12 cellular contexts compared by ENCODE assay signal in the genomic region with DNA sequence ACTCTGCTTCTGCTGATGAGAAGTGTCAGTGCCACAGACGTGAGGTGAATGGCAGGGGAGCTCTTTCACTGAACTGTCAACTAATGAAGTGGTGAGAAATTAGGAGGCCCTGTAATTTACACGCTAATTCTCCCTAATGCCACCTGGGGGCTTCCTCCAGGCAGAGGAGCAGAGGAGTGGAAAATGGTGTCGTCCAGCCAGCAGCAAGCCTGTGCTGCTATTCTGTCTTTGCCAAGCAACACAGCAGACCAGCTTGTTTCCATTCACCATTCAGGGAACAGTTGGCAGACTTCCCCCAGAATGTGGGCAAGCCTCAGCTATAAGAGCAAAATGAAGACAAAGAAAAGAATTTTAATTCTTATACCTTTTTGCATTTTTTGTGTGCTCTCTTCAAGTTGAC.
DNase-seq lines count a peak whose midpoint lies in the region; FAIRE-seq and TF ChIP-seq lines count a peak whose summit lies in the region.
"Had no signal": no experiment of that assay in that cellular context is flagged by ENCODE, and none has a peak within 500 bp of the region (broad histone marks: within the 10 kb centered on the region; RNA-seq: fewer than 3 reads in every experiment).

No MANE protein-coding gene starts in this region.

- peak; percentile 28 for DNase-seq in DMS 273 treated with DMSO at 0.1 percent for 48 hours (lab: John Stamatoyannopoulos, UW)
- DNase-seq in MG63: peak; percentile 15
- DNase-seq in astrocyte of the hippocampus (ENCODE audit: low read depth, low spot score): peak; percentile 95
- DNase-seq in keratinocyte (ENCODE audit: low read depth, low spot score): no peak
- no peak for DNase-seq in stimulated activated CD4-positive, alpha-beta T cell treated with anti-CD3 and anti-CD28 coated beads, Interleukin-4, amount 100 ng/mL, for 24 hours
- DNase-seq in SW 1271 (lab: John Stamatoyannopoulos, UW): no peak
- DNase-seq in esophagus squamous epithelium (lab: John Stamatoyannopoulos, UW): no peak
- DNase-seq in SKM-1 treated with dmso at 0.1 percent for 144 hours (lab: John Stamatoyannopoulos, UW; ENCODE audit: unreplicated experiment): no peak
- DNase-seq: CD4-positive, CD25-positive, alpha-beta regulatory T cell; cerebellar nuclear complex; NCI-H187; upper lobe of right lung had no signal

- peak overlapping the region; percentile 31 for H2AFZ ChIP-seq in keratinocyte (ENCODE audit: control insufficient read depth, low read length)

- dilution Hi-C loops in keratinocyte (cut with MboI; ENCODE audit: extremely low pct_ligation_motif_present, low sequenced_read_pairs): no loop called here

- intact Hi-C loops in esophagus squamous epithelium (cut with DNase I): no loop called here

- H3K4me3 ChIP-seq in MG63 (no peak overlapping the region), keratinocyte (ENCODE audit: control insufficient read depth in 2 of 3, extremely low read depth in 1 of 3, insufficient read depth in 2 of 3, low read depth in 1 of 3, low read length in 3 of 3) (no peak overlapping the region), esophagus squamous epithelium (no peak overlapping the region)
- H3K4me3 ChIP-seq: upper lobe of right lung had no signal

- peak; percentile 17 for FAIRE-seq in keratinocyte (lab: Jason Lieb, UNC)

- no peaks in the 10 kb centered on the region for H3K9me3 ChIP-seq in MG63
- H3K9me3 ChIP-seq in keratinocyte (ENCODE audit: control insufficient read depth, low read depth, low read length): no peaks in the 10 kb centered on the region
- H3K9me3 ChIP-seq in esophagus squamous epithelium: peaks cover 0 to 7% (median 3%) of the 10 kb centered on the region in 3 donors
- H3K9me3 ChIP-seq: upper lobe of right lung had no signal

- TF ChIP-seq CTCF in keratinocyte (optimal IDR thresholded peaks at IDR 0.05 in 1 of 3, IDR thresholded peaks at IDR 0.05 in 1 of 3, conservative IDR thresholded peaks at IDR 0.05 in 1 of 3; ENCODE audit: extremely low read depth in 1 of 3, insufficient read depth in 2 of 3, low read length in 3 of 3) (peak in 2 of 3 experiments; percentile 10 to 26), esophagus squamous epithelium (IDR thresholded peaks at IDR 0.05) (no peak)

- no peak for TF ChIP-seq POLR2A in esophagus squamous epithelium (IDR thresholded peaks at IDR 0.05)

- H3K9ac ChIP-seq in keratinocyte (ENCODE audit: control insufficient read depth, extremely low read depth, insufficient read depth, low read length): no peak overlapping the region

- H3K36me3 ChIP-seq in MG63 (no peaks in the 10 kb centered on the region), keratinocyte (ENCODE audit: control insufficient read depth in 2 of 2, extremely low read depth in 1 of 2, insufficient read depth in 2 of 2, low read length in 2 of 2) (no peaks in the 10 kb centered on the region), esophagus squamous epithelium (no peaks in the 10 kb centered on the region)
- H3K36me3 ChIP-seq: upper lobe of right lung had no signal

- no peaks in the 10 kb centered on the region for H3K79me2 ChIP-seq in keratinocyte (ENCODE audit: control insufficient read depth, insufficient read depth, low read length)

- H3K27ac ChIP-seq in keratinocyte (ENCODE audit: control insufficient read depth, insufficient read depth, low read length): no peak overlapping the region
- no peak overlapping the region for H3K27ac ChIP-seq in esophagus squamous epithelium
- H3K27ac ChIP-seq: upper lobe of right lung had no signal

- WGBS in esophagus squamous epithelium, 2 donors: 4 to 28% methylated on average over 3 of the region's 3 CpGs

- H3K4me1 ChIP-seq in keratinocyte (ENCODE audit: control insufficient read depth, extremely low read depth, insufficient read depth, low read length): no peaks in the 10 kb centered on the region
- peaks cover 0 to 22% (median 0%) of the 10 kb centered on the region in 3 donors for H3K4me1 ChIP-seq in esophagus squamous epithelium
- H3K4me1 ChIP-seq: upper lobe of right lung had no signal

- H3K27me3 ChIP-seq in MG63 (no peaks in the 10 kb centered on the region), keratinocyte (ENCODE audit: control insufficient read depth, extremely low read depth, insufficient read depth, low read length) (no peaks in the 10 kb centered on the region), esophagus squamous epithelium (no peaks in the 10 kb centered on the region)
- H3K27me3 ChIP-seq: upper lobe of right lung had no signal

- no peak overlapping the region for H3K4me2 ChIP-seq in keratinocyte (ENCODE audit: control insufficient read depth, extremely low read depth, insufficient read depth, low read depth, low read length)

- H3K9me1 ChIP-seq in keratinocyte (ENCODE audit: control insufficient read depth, extremely low read depth, insufficient read depth, low read length): no peaks in the 10 kb centered on the region

- no peaks in the 10 kb centered on the region for H4K20me1 ChIP-seq in keratinocyte (ENCODE audit: control insufficient read depth, extremely low read depth, insufficient read depth, low read length)

Comparison
In these comparisons a context has a peak if more than half of its experiments do, and no peak if none do; other contexts are left out.
1. DNase-seq: peak in DMS 273 treated with DMSO at 0.1 percent for 48 hours (single experiment), MG63 (single experiment) and astrocyte of the hippocampus (single experiment); none in keratinocyte (single experiment), stimulated activated CD4-positive, alpha-beta T cell treated with anti-CD3 and anti-CD28 coated beads, Interleukin-4, amount 100 ng/mL, for 24 hours (single experiment), SW 1271 (0 of 2), esophagus squamous epithelium (single experiment) and SKM-1 treated with dmso at 0.1 percent for 144 hours (single experiment).
2. CTCF ChIP-seq: peak in keratinocyte (2 of 3); none in esophagus squamous epithelium (0 of 6).